Comparison of ENCODE assay signal across 25 cellular contexts in genomic region chr3:44632193-44632592, GRCh38.
"Had no signal": no experiment of that assay in that cellular context is flagged by ENCODE, and none has a peak within 500 bp of the region (broad histone marks: within the 10 kb centered on the region; RNA-seq: fewer than 3 reads in every experiment).

No MANE protein-coding gene starts in this region.

- H3K4me3 Mint-ChIP-seq: mesothelial cell of epicardium; naive B cell; natural killer cell treated with Interleukin-12 subunit alpha and Interleukin-12 subunit beta and Interleukin-15 and Interleukin-18, amount 100 ng/mL, for 72 hours; stimulated activated effector memory CD8-positive, alpha-beta T cell treated with anti-CD3 and anti-CD28 coated beads, Interleukin-12 subunit alpha, Interleukin-12 subunit beta, amount 100 ng/mL, for 72 hours had no signal

- H3K27me3 Mint-ChIP-seq: naive B cell; natural killer cell treated with Interleukin-12 subunit alpha and Interleukin-12 subunit beta and Interleukin-15 and Interleukin-18, amount 100 ng/mL, for 72 hours had no signal

- H3K27ac ChIP-seq: coronary artery, esophagus squamous epithelium, prostate gland, right atrium auricular region, sigmoid colon, stomach, thyroid gland, vagina had no signal

- H3K27me3 ChIP-seq: esophagus squamous epithelium, right atrium auricular region, sigmoid colon, stomach, thyroid gland, vagina had no signal

- ATAC-seq: left lobe of liver; mucosa of descending colon; natural killer cell treated with Interleukin-12 subunit alpha and Interleukin-12 subunit beta and Interleukin-15 and Interleukin-18, amount 100 ng/mL, for 72 hours; stimulated activated effector memory CD8-positive, alpha-beta T cell treated with anti-CD3 and anti-CD28 coated beads, Interleukin-12 subunit alpha, Interleukin-12 subunit beta, amount 100 ng/mL, for 72 hours had no signal

- H3K4me3 ChIP-seq: coronary artery, esophagus squamous epithelium, mucosa of descending colon, prostate gland, right atrium auricular region, sigmoid colon, stomach, thyroid gland, vagina had no signal

- H3K27ac Mint-ChIP-seq: mesothelial cell of epicardium; naive B cell; natural killer cell treated with Interleukin-12 subunit alpha and Interleukin-12 subunit beta and Interleukin-15 and Interleukin-18, amount 100 ng/mL, for 72 hours; stimulated activated effector memory CD8-positive, alpha-beta T cell treated with anti-CD3 and anti-CD28 coated beads, Interleukin-12 subunit alpha, Interleukin-12 subunit beta, amount 100 ng/mL, for 72 hours had no signal

- H3K4me1 ChIP-seq: prostate gland had no signal

- H3K9me3 ChIP-seq: prostate gland, right atrium auricular region, sigmoid colon, thyroid gland, vagina had no signal

- DNase-seq: dermis blood vessel endothelial cell; effector memory CD4-positive, alpha-beta T cell; erythroblast; esophagus squamous epithelium; foreskin melanocyte; kidney; mesenchymal stem cell; mucosa of descending colon; naive B cell; nucleus accumbens; sigmoid colon; stimulated activated CD4-positive, alpha-beta T cell treated with anti-CD3 and anti-CD28 coated beads, Interleukin-2, amount 100 ng/mL, for 24 hours; stimulated activated CD4-positive, alpha-beta T cell treated with anti-CD3 and anti-CD28 coated beads, Interleukin-4, amount 100 ng/mL, for 24 hours; stimulated activated naive CD4-positive, alpha-beta T cell treated with Interleukin-2 at 50 U/mL for 16 hours; stomach; thyroid gland; trophoblast cell had no signal

- FAIRE-seq: kidney had no signal
